ENCODE assay signal across 2 cellular contexts in the genomic region with DNA sequence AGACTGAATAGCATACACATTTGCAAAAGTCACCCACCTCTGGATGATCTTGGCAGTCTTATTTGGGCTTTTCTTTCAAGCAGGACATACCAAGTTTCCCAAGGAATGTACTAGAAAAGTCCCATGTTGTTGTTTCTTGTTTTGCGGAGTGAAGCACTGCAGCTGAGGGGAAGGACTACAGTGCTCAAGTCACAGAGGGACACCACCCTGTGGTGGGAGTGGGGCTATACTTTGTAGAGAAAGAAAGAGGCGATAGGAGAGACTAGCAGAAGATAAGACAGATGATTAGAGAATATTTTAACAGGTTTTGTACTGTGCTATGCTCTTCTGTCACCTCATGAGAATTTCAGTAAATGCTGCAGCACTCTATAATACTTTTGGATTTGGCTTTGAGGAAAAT.
TF ChIP-seq lines count a peak whose summit lies in the region.

No MANE protein-coding gene starts in this region.

TF ChIP-seq in HCT116, 20 proteins besides CTCF, POLR2A, EP300 and RAD21 (continued from another document):
- TF ChIP-seq SP1 (IDR thresholded peaks at IDR 0.05; ENCODE audit: low read depth) (no peak), CEBPB (IDR thresholded peaks at IDR 0.05; ENCODE audit: low read depth) (no peak), ZNF274 (IDR thresholded peaks at IDR 0.05; ENCODE audit: low read depth, low read length) (no peak), JUND (IDR thresholded peaks at IDR 0.05) (no peak)
- TF ChIP-seq, protein P1, sequence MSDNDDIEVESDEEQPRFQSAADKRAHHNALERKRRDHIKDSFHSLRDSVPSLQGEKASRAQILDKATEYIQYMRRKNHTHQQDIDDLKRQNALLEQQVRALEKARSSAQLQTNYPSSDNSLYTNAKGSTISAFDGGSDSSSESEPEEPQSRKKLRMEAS (IDR thresholded peaks at IDR 0.05), result no peak

TF ChIP-seq in K562, 482 proteins besides CTCF, POLR2A, EP300 and RAD21:
- TF ChIP-seq XRCC3 (IDR thresholded peaks at IDR 0.05) (no peak), ZBTB7A (IDR thresholded peaks at IDR 0.05; ENCODE audit: borderline replicate concordance, control insufficient read depth, low read depth, low read length) (no peak), ZNF354B (CRISPR knock-in tag; IDR thresholded peaks at IDR 0.05) (no peak), TEAD1 (CRISPR knock-in tag; IDR thresholded peaks at IDR 0.05) (no peak), ZNF239 (CRISPR knock-in tag; IDR thresholded peaks at IDR 0.05) (no peak), HNRNPL (IDR thresholded peaks at IDR 0.05; ENCODE audit: low read depth, low read length) (no peak), CHCHD3 (CRISPR knock-in tag; IDR thresholded peaks at IDR 0.05) (no peak), ZNF143 (CRISPR knock-in tag; IDR thresholded peaks at IDR 0.05) (no peak), CBFA2T3 (IDR thresholded peaks at IDR 0.05) (no peak), POLR2H (tag; IDR thresholded peaks at IDR 0.05; ENCODE audit: low read depth) (no peak)
- TF ChIP-seq, protein P2, sequence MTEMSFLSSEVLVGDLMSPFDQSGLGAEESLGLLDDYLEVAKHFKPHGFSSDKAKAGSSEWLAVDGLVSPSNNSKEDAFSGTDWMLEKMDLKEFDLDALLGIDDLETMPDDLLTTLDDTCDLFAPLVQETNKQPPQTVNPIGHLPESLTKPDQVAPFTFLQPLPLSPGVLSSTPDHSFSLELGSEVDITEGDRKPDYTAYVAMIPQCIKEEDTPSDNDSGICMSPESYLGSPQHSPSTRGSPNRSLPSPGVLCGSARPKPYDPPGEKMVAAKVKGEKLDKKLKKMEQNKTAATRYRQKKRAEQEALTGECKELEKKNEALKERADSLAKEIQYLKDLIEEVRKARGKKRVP (CRISPR knock-in tag; IDR thresholded peaks at IDR 0.05), result no peak
- TF ChIP-seq, protein P3, sequence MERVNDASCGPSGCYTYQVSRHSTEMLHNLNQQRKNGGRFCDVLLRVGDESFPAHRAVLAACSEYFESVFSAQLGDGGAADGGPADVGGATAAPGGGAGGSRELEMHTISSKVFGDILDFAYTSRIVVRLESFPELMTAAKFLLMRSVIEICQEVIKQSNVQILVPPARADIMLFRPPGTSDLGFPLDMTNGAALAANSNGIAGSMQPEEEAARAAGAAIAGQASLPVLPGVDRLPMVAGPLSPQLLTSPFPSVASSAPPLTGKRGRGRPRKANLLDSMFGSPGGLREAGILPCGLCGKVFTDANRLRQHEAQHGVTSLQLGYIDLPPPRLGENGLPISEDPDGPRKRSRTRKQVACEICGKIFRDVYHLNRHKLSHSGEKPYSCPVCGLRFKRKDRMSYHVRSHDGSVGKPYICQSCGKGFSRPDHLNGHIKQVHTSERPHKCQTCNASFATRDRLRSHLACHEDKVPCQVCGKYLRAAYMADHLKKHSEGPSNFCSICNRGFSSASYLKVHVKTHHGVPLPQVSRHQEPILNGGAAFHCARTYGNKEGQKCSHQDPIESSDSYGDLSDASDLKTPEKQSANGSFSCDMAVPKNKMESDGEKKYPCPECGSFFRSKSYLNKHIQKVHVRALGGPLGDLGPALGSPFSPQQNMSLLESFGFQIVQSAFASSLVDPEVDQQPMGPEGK (CRISPR knock-in tag; IDR thresholded peaks at IDR 0.05; ENCODE audit: borderline replicate concordance), result no peak
- TF ChIP-seq, protein P4, sequence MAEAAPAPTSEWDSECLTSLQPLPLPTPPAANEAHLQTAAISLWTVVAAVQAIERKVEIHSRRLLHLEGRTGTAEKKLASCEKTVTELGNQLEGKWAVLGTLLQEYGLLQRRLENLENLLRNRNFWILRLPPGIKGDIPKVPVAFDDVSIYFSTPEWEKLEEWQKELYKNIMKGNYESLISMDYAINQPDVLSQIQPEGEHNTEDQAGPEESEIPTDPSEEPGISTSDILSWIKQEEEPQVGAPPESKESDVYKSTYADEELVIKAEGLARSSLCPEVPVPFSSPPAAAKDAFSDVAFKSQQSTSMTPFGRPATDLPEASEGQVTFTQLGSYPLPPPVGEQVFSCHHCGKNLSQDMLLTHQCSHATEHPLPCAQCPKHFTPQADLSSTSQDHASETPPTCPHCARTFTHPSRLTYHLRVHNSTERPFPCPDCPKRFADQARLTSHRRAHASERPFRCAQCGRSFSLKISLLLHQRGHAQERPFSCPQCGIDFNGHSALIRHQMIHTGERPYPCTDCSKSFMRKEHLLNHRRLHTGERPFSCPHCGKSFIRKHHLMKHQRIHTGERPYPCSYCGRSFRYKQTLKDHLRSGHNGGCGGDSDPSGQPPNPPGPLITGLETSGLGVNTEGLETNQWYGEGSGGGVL (CRISPR knock-in tag; IDR thresholded peaks at IDR 0.05), result no peak
TF ChIP-seq in K562: peak in this region for 0.
